3 cellular contexts compared by ENCODE assay signal in genomic region chr4:78291277-78291676, GRCh38.
TF ChIP-seq lines count a peak whose summit lies in the region.

No MANE protein-coding gene starts in this region.

TF ChIP-seq in HepG2, 621 proteins besides CTCF, POLR2A, EP300 and RAD21:
- no peak for TF ChIP-seq SMYD3 (CRISPR knock-in tag; IDR thresholded peaks at IDR 0.05)
- peak; percentile 60 for TF ChIP-seq RBM22 (optimal IDR thresholded peaks at IDR 0.05; ENCODE audit: low read length)

TF ChIP-seq in GM12891, 5 proteins besides CTCF, POLR2A, EP300 and RAD21:
- TF ChIP-seq TAF1 (IDR thresholded peaks at IDR 0.05; ENCODE audit: low read depth, low read length) (no peak), POU2F2 (IDR thresholded peaks at IDR 0.05; ENCODE audit: low read depth, low read length) (no peak), SPI1 (IDR thresholded peaks at IDR 0.05; ENCODE audit: low read depth, low read length) (no peak), POLR2AphosphoS5 (IDR thresholded peaks at IDR 0.05; ENCODE audit: low read depth, low read length) (no peak), PAX5 (IDR thresholded peaks at IDR 0.05; ENCODE audit: insufficient read depth, low read length, severe bottlenecking) (no peak)
TF ChIP-seq in GM12891: peak in this region for 0.

TF ChIP-seq in SK-N-SH treated with all-trans-retinoic acid at 6 μM for 48 hours, 23 proteins besides CTCF, POLR2A, EP300 and RAD21:
- TF ChIP-seq CREB5 (CRISPR knock-in tag; IDR thresholded peaks at IDR 0.05; ENCODE audit: low read depth) (no peak), ZNF70 (CRISPR knock-in tag; IDR thresholded peaks at IDR 0.05) (no peak), ISL1 (CRISPR knock-in tag; IDR thresholded peaks at IDR 0.05) (no peak), TOX (CRISPR knock-in tag; IDR thresholded peaks at IDR 0.05; ENCODE audit: borderline replicate concordance) (no peak), CSRNP3 (CRISPR knock-in tag; IDR thresholded peaks at IDR 0.05) (no peak), SNAI2 (CRISPR knock-in tag; IDR thresholded peaks at IDR 0.05) (no peak), CSDC2 (CRISPR knock-in tag; IDR thresholded peaks at IDR 0.05) (no peak), PATZ1 (CRISPR knock-in tag; IDR thresholded peaks at IDR 0.05; ENCODE audit: borderline replicate concordance) (no peak), PPARA (CRISPR knock-in tag; IDR thresholded peaks at IDR 0.05; ENCODE audit: borderline replicate concordance) (no peak), ZNF565 (CRISPR knock-in tag; conservative IDR thresholded peaks at IDR 0.05; ENCODE audit: low read depth) (no peak), ZFP30 (CRISPR knock-in tag; IDR thresholded peaks at IDR 0.05) (no peak), OSR1 (CRISPR knock-in tag; IDR thresholded peaks at IDR 0.05) (no peak), POU6F1 (CRISPR knock-in tag; IDR thresholded peaks at IDR 0.05; ENCODE audit: borderline replicate concordance, low read depth) (no peak), TSHZ2 (CRISPR knock-in tag; IDR thresholded peaks at IDR 0.05) (no peak), RARB (CRISPR knock-in tag; IDR thresholded peaks at IDR 0.05) (no peak), ARNTL (CRISPR knock-in tag; IDR thresholded peaks at IDR 0.05; ENCODE audit: borderline replicate concordance, low read depth) (no peak), ZFP3 (CRISPR knock-in tag; IDR thresholded peaks at IDR 0.05) (no peak), ZC3H10 (CRISPR knock-in tag; IDR thresholded peaks at IDR 0.05) (no peak)
